ENCODE assay signal across 9 cellular contexts in the genomic region with DNA sequence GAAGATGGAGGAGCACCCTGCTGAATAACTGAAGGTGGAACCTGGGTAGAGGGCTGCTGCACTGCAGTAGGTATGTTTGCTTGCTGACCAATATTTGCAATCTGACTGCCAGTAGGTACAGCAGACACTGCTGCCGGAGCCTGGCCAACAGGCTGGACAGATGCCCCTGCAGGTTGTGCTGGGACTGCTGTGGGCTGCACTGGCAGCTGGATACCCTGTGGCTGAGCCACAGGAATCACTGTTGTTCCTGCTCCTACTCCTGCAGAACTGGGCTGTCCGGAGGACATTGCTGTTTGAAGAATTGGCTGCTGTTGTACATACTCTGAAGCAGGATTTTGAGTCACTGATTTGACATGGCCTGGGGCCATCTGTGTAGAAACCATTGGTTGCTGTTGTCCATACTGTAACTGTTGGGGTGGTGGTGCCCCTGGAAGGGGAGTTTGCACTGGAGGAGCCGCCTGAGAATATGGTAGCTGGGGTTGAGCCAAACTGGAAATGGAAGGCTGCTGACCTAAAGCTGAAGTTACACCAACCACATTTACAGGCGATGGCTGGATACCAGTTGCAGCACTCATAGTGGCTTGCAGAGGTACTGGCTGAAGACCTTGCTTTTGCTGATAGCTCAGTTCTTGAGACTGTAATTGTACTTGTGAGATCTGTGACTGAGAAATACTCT. TPM values are rescaled to one million over a fixed set of nuclear protein-coding genes. Genes with fewer than 3 reads are reported as not detected.
A peak's percentile ranks its signal among the peaks of the same experiment; 100 is the strongest.
DNase-seq lines count a peak whose midpoint lies in the region; ATAC-seq and TF ChIP-seq lines count a peak whose summit lies in the region.
"Had no signal": no experiment of that assay in that cellular context is flagged by ENCODE, and none has a peak within 500 bp of the region (broad histone marks: within the 10 kb centered on the region; RNA-seq: fewer than 3 reads in every experiment).

No MANE protein-coding gene starts in this region.

- no peaks in the 10 kb centered on the region for H3K27me3 Mint-ChIP-seq in type B pancreatic cell
- H3K27me3 Mint-ChIP-seq: memory B cell had no signal

- peak overlapping the region; percentile 66 for H3K4me3 ChIP-seq in AG09309 (ENCODE audit: control insufficient read depth, low read depth, low read length)

- peak overlapping the region; percentile 56 for H3K27ac Mint-ChIP-seq in type B pancreatic cell
- H3K27ac Mint-ChIP-seq: memory B cell had no signal

- H3K4me3 Mint-ChIP-seq in type B pancreatic cell, result peak overlapping the region; percentile 98
- H3K4me3 Mint-ChIP-seq: memory B cell had no signal

- TF ChIP-seq CTCF in AG09309 (IDR thresholded peaks at IDR 0.05; ENCODE audit: control insufficient read depth, insufficient read depth, low read depth, low read length, missing control alignments) (peak; percentile 63), GM12872 (IDR thresholded peaks at IDR 0.05; ENCODE audit: insufficient read depth, low read depth, low read length) (peak; percentile 61), type B pancreatic cell (conservative IDR thresholded peaks at IDR 0.05) (peak; percentile 70)

- H3K9me3 Mint-ChIP-seq in type B pancreatic cell, result no peaks in the 10 kb centered on the region
- H3K9me3 Mint-ChIP-seq: memory B cell had no signal

- peak; percentile 62 for DNase-seq in AG09309 (ENCODE audit: low read depth)
- DNase-seq in hepatic stellate cell (ENCODE audit: low spot score), result peak; percentile 40
- DNase-seq in type B pancreatic cell (ENCODE audit: extremely low spot score, unreplicated experiment), result no peak
- no peak for DNase-seq in superior temporal gyrus (ENCODE audit: extremely low spot score)

- ATAC-seq in SK-N-SH treated with all-trans-retinoic acid at 6 μM for 48 hours, result peak; percentile 55
- no peak for ATAC-seq in HG02973 (IDR thresholded peaks at IDR 0.05; ENCODE audit: unreplicated experiment)
- ATAC-seq in GM19351 (IDR thresholded peaks at IDR 0.05; ENCODE audit: unreplicated experiment), result no peak

- peaks cover 39% of the 10 kb centered on the region for H3K36me3 Mint-ChIP-seq in type B pancreatic cell

- H3K4me1 Mint-ChIP-seq in type B pancreatic cell (ENCODE audit: unreplicated experiment), result peaks cover 48% of the 10 kb centered on the region

TF ChIP-seq in SK-N-SH treated with all-trans-retinoic acid at 6 μM for 48 hours, 23 proteins besides CTCF, POLR2A, EP300 and RAD21:
- TF ChIP-seq PPARA (CRISPR knock-in tag; IDR thresholded peaks at IDR 0.05; ENCODE audit: borderline replicate concordance) (no peak), OSR1 (CRISPR knock-in tag; IDR thresholded peaks at IDR 0.05) (no peak), ZNF565 (CRISPR knock-in tag; conservative IDR thresholded peaks at IDR 0.05; ENCODE audit: low read depth) (no peak), BACH2 (CRISPR knock-in tag; IDR thresholded peaks at IDR 0.05; ENCODE audit: borderline replicate concordance) (no peak), SNAI2 (CRISPR knock-in tag; IDR thresholded peaks at IDR 0.05) (no peak), ZC3H10 (CRISPR knock-in tag; IDR thresholded peaks at IDR 0.05) (no peak), TOX (CRISPR knock-in tag; IDR thresholded peaks at IDR 0.05; ENCODE audit: borderline replicate concordance) (no peak)
- TF ChIP-seq, protein P1, sequence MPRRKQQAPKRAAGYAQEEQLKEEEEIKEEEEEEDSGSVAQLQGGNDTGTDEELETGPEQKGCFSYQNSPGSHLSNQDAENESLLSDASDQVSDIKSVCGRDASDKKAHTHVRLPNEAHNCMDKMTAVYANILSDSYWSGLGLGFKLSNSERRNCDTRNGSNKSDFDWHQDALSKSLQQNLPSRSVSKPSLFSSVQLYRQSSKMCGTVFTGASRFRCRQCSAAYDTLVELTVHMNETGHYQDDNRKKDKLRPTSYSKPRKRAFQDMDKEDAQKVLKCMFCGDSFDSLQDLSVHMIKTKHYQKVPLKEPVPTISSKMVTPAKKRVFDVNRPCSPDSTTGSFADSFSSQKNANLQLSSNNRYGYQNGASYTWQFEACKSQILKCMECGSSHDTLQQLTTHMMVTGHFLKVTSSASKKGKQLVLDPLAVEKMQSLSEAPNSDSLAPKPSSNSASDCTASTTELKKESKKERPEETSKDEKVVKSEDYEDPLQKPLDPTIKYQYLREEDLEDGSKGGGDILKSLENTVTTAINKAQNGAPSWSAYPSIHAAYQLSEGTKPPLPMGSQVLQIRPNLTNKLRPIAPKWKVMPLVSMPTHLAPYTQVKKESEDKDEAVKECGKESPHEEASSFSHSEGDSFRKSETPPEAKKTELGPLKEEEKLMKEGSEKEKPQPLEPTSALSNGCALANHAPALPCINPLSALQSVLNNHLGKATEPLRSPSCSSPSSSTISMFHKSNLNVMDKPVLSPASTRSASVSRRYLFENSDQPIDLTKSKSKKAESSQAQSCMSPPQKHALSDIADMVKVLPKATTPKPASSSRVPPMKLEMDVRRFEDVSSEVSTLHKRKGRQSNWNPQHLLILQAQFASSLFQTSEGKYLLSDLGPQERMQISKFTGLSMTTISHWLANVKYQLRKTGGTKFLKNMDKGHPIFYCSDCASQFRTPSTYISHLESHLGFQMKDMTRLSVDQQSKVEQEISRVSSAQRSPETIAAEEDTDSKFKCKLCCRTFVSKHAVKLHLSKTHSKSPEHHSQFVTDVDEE (CRISPR knock-in tag; IDR thresholded peaks at IDR 0.05), result no peak

RNA-seq across cellular contexts. Expression of a gene that starts 2.2 kb away (rescaled TPM):
- total RNA-seq in type B pancreatic cell (ENCODE audit: low replicate concordance), result 83.6 and 132 TPM in 2 replicates

Comparison
In these comparisons a context has a peak if more than half of its experiments do, and no peak if none do; other contexts are left out.
1. DNase-seq: peak in AG09309 (single experiment) and hepatic stellate cell (single experiment); none in type B pancreatic cell (single experiment) and superior temporal gyrus (single experiment).
2. Peak in every context shown above with its lines, with median percentiles within 50 percentile points of each other: CTCF ChIP-seq.